8 cellular contexts compared by ENCODE assay signal in genomic region chr1:28259252-28259934, GRCh38. TPM values are rescaled to one million over a fixed set of nuclear protein-coding genes. Genes with fewer than 3 reads are reported as not detected.
DNase-seq lines count a peak whose midpoint lies in the region; ATAC-seq, FAIRE-seq and TF ChIP-seq lines count a peak whose summit lies in the region.

SESN2 (plus strand) TSS chr1:28259518; CDS start chr1:28259848, 330 bp downstream.

- H3K14ac ChIP-seq in H1 (ENCODE audit: insufficient read length) (no peak within 1 kb of the TSS), mesenchymal stem cell (ENCODE audit: low read length in 2 of 2) (peak within 1 kb of the TSS in 1 of 2 experiments; percentile 99)

- H2AK5ac ChIP-seq in H1 (ENCODE audit: low read depth, low read length), result peak within 1 kb of the TSS; percentile 86
- no peak within 1 kb of the TSS for H2AK5ac ChIP-seq in mesenchymal stem cell (ENCODE audit: low read length, severe bottlenecking)

- H3K36me3 ChIP-seq in H1 (ENCODE audit: control insufficient read depth in 2 of 4, insufficient read depth in 4 of 4, low read length in 3 of 4) (peaks cover 0 to 4% (median 0%) of the 10 kb centered on the region in 4 experiments; a peak in 2 of 8 replicates), mesenchymal stem cell (ENCODE audit: control insufficient read depth in 1 of 2, insufficient read depth in 2 of 2, low read depth in 1 of 2, low read length in 2 of 2) (peaks cover 0 to 5% of the 10 kb centered on the region in 2 experiments)

- H3K4me2 ChIP-seq in H1 (ENCODE audit: insufficient read depth in 1 of 2, low read depth in 2 of 2, low read length in 2 of 2), result peak within 1 kb of the TSS; percentile 77 to 100
- peak within 1 kb of the TSS; percentile 75 for H3K4me2 ChIP-seq in mesenchymal stem cell (ENCODE audit: low read length, poor library complexity, severe bottlenecking)

- H3K4me1 ChIP-seq in H1 (replicated peaks in 1 of 4; ENCODE audit: control insufficient read depth in 3 of 4, insufficient read depth in 4 of 4, low read length in 3 of 4), result peaks cover 3 to 17% (median 11%) of the 10 kb centered on the region in 4 experiments; a peak in 5 of 7 replicates
- H3K4me1 ChIP-seq in mesenchymal stem cell (ENCODE audit: control insufficient read depth, insufficient read depth, low read depth, low read length), result peaks cover 18% of the 10 kb centered on the region

- peak within 1 kb of the TSS; percentile 73 for H3K4me3 Mint-ChIP-seq in activated CD8-positive, alpha-beta memory T cell treated with anti-CD3 and anti-CD28 coated beads, Interleukin-2, amount 10 ng/mL, durations not matched to agents 7 days and 5 days

- peaks cover 3% of the 10 kb centered on the region for H3K36me3 Mint-ChIP-seq in activated CD8-positive, alpha-beta memory T cell treated with anti-CD3 and anti-CD28 coated beads, Interleukin-2, amount 10 ng/mL, durations not matched to agents 7 days and 5 days

- no peaks in the 10 kb centered on the region for H3K9me3 Mint-ChIP-seq in activated CD8-positive, alpha-beta memory T cell treated with anti-CD3 and anti-CD28 coated beads, Interleukin-2, amount 10 ng/mL, durations not matched to agents 7 days and 5 days (ENCODE audit: low read depth)

- peak; percentile 88 for ATAC-seq in GM21367 (IDR thresholded peaks at IDR 0.05; ENCODE audit: unreplicated experiment)
- peak; percentile 93 for ATAC-seq in activated CD8-positive, alpha-beta memory T cell treated with anti-CD3 and anti-CD28 coated beads, Interleukin-2, amount 10 ng/mL, durations not matched to agents 7 days and 5 days

- 1% methylated on average over 53 of the region's 76 CpGs; no CpG with 5 or more reads in 1 of the 2 experiments for WGBS in H1 (ENCODE audit: extremely low coverage in 1 of 2, insufficient coverage in 1 of 2, insufficient read length in 1 of 2, insufficient replicate concordance in 2 of 2, low coverage in 1 of 2, low lambda C conversion rate in 2 of 2, missing lambda C conversion rate in 1 of 2), 2 experiments
- WGBS in mesenchymal stem cell, result under 1% methylated on average over 76 of the region's 76 CpGs

- H3K79me1 ChIP-seq in H1 (ENCODE audit: low read depth, low read length), result peaks cover 14% of the 10 kb centered on the region
- H3K79me1 ChIP-seq in mesenchymal stem cell (replicated peaks; ENCODE audit: low read length, poor library complexity, severe bottlenecking), result peaks cover 3% of the 10 kb centered on the region

- TF ChIP-seq POLR2A in H1 (IDR thresholded peaks at IDR 0.05; ENCODE audit: control extremely low read depth in 1 of 2, low read depth in 2 of 2, low read length in 2 of 2), result peak; percentile 79 to 95

- peak within 1 kb of the TSS; percentile 98 for H3K4ac ChIP-seq in H1 (replicated peaks; ENCODE audit: insufficient read length, low read depth, low read length)
- H3K4ac ChIP-seq in mesenchymal stem cell (ENCODE audit: low read depth in 1 of 2, low read length in 2 of 2), result peak within 1 kb of the TSS; percentile 77 to 90

- H3K18ac ChIP-seq in H1 (ENCODE audit: extremely low read depth, low read length), result peak within 1 kb of the TSS; percentile 98
- peak within 1 kb of the TSS; percentile 58 to 97 for H3K18ac ChIP-seq in mesenchymal stem cell (ENCODE audit: low read depth in 1 of 2, low read length in 2 of 2)

- H3K27ac Mint-ChIP-seq in activated CD8-positive, alpha-beta memory T cell treated with anti-CD3 and anti-CD28 coated beads, Interleukin-2, amount 10 ng/mL, durations not matched to agents 7 days and 5 days, result peak within 1 kb of the TSS; percentile 92

- TF ChIP-seq CTCF in H1 (IDR thresholded peaks at IDR 0.05; ENCODE audit: control extremely low read depth in 1 of 3, insufficient read depth in 1 of 3, low read depth in 1 of 3, low read length in 3 of 3), result no peak

- H3K9ac ChIP-seq in H1 (replicated peaks in 1 of 4; ENCODE audit: extremely low read depth in 1 of 4, low read depth in 3 of 4, low read length in 3 of 4), result peak within 1 kb of the TSS; percentile 79 to 98 (median 82)
- H3K9ac ChIP-seq in mesenchymal stem cell (ENCODE audit: low read length), result peak within 1 kb of the TSS; percentile 98

- no peak for TF ChIP-seq RAD21 in H1 (IDR thresholded peaks at IDR 0.05 in 1 of 2, conservative IDR thresholded peaks at IDR 0.05 in 1 of 2; ENCODE audit: low read depth in 2 of 2, low read length in 2 of 2)

- no peaks in the 10 kb centered on the region for H3K27me3 ChIP-seq in H1 (replicated peaks in 1 of 4; ENCODE audit: control insufficient read depth in 3 of 4, extremely low read depth in 1 of 4, insufficient read depth in 3 of 4, low read length in 3 of 4)
- H3K27me3 ChIP-seq in mesenchymal stem cell (ENCODE audit: control insufficient read depth in 1 of 2, insufficient read depth in 1 of 2, low read length in 2 of 2), result no peaks in the 10 kb centered on the region

- no peak within 1 kb of the TSS for H3K23ac ChIP-seq in H1 (ENCODE audit: insufficient read length)
- H3K23ac ChIP-seq in mesenchymal stem cell (ENCODE audit: low read length in 2 of 2), result peak within 1 kb of the TSS in 1 of 2 experiments; percentile 73

- no peak within 1 kb of the TSS for H2BK20ac ChIP-seq in H1 (ENCODE audit: low read length)

- H4K91ac ChIP-seq in H1 (replicated peaks; ENCODE audit: insufficient read length, low read length) (peak within 1 kb of the TSS; percentile 91), mesenchymal stem cell (ENCODE audit: low read length) (peak within 1 kb of the TSS; percentile 76)

- TF ChIP-seq EP300 in H1 (IDR thresholded peaks at IDR 0.05; ENCODE audit: borderline replicate concordance in 1 of 2, low read depth in 2 of 2, low read length in 2 of 2), result no peak

- H3K27ac ChIP-seq in H1 (ENCODE audit: low read depth, low read length), result peak within 1 kb of the TSS; percentile 67; the same call in 1 of the 2 replicates
- peak within 1 kb of the TSS; percentile 83 for H3K27ac ChIP-seq in mesenchymal stem cell (ENCODE audit: low read length, poor library complexity, severe bottlenecking)

- H3K79me2 ChIP-seq in H1 (ENCODE audit: control insufficient read depth in 1 of 2, insufficient read depth in 2 of 2, low read length in 2 of 2), result peaks cover 29 to 43% of the 10 kb centered on the region in 2 experiments

- CTCF ChIA-PET in activated CD8-positive, alpha-beta memory T cell treated with anti-CD3 and anti-CD28 coated beads, Interleukin-2, amount 10 ng/mL, durations not matched to agents 7 days and 5 days (lab: Charles Lee), result interaction anchor here (1.1 to 6.2 kb wide), 4 partner anchors 12 to 101 kb away, joined by 3 to 74 read pairs (median 4); partner anchors contain the start of gene ATP5IF1
- CTCF ChIA-PET in H1 (lab: Charles Lee; ENCODE audit: partially characterized antibody), result interaction anchor here (0.6 to 5.2 kb wide), 4 partner anchors 11 to 284 kb away, joined by 3 to 56 read pairs (median 4); no protein-coding TSS in a partner anchor

- H4K5ac ChIP-seq in H1 (ENCODE audit: insufficient read length, low read depth, low read length), result peak within 1 kb of the TSS; percentile 92

- DNase-seq in COLO829 (ENCODE audit: low spot score), result peak; percentile 89
- DNase-seq in HTR-8/SVneo (ENCODE audit: insufficient read length, low spot score), result peak; percentile 97
- peak; percentile 97 for DNase-seq in NOMO-1 treated with dmso at 0.1 percent for 144 hours (lab: John Stamatoyannopoulos, UW; ENCODE audit: unreplicated experiment)
- DNase-seq in activated CD8-positive, alpha-beta memory T cell treated with anti-CD3 and anti-CD28 coated beads, Interleukin-2, amount 10 ng/mL, durations not matched to agents 7 days and 5 days, result peak; percentile 100
- peak; percentile 94 to 99 for DNase-seq in H1 (ENCODE audit: low read depth in 1 of 2, low spot score in 2 of 2)
- peak; percentile 99 for DNase-seq in mesenchymal stem cell
- DNase-seq in stimulated activated CD8-positive, alpha-beta memory T cell treated with anti-CD3 and anti-CD28 coated beads, Interleukin-12 subunit alpha, Interleukin-12 subunit beta, amount 100 ng/mL, for 4 hours (ENCODE audit: low read depth), result peak; percentile 98

- H3K27me3 Mint-ChIP-seq in activated CD8-positive, alpha-beta memory T cell treated with anti-CD3 and anti-CD28 coated beads, Interleukin-2, amount 10 ng/mL, durations not matched to agents 7 days and 5 days, result no peaks in the 10 kb centered on the region

- H3K9me3 ChIP-seq in H1 (ENCODE audit: insufficient read depth in 2 of 2, low read depth in 1 of 2, low read length in 1 of 2) (no peaks in the 10 kb centered on the region), mesenchymal stem cell (ENCODE audit: control insufficient read depth, low read length) (no peaks in the 10 kb centered on the region)

- H2AFZ ChIP-seq in H1 (ENCODE audit: low read length), result peak within 1 kb of the TSS; percentile 46; the same call in 1 of the 2 replicates
- peak within 1 kb of the TSS; percentile 89 for H2AFZ ChIP-seq in mesenchymal stem cell (ENCODE audit: low read depth, low read length)

- peak within 1 kb of the TSS; percentile 73 to 97 (median 88) for H3K4me3 ChIP-seq in H1 (ENCODE audit: extremely low read depth in 1 of 4, insufficient read depth in 2 of 4, low read depth in 3 of 4, low read length in 4 of 4)
- H3K4me3 ChIP-seq in mesenchymal stem cell (ENCODE audit: insufficient read depth in 1 of 2, low read depth in 1 of 2, low read length in 2 of 2), result peak within 1 kb of the TSS; percentile 86 to 93

- peaks cover 11 to 16% of the 10 kb centered on the region in 2 experiments for H4K20me1 ChIP-seq in H1 (replicated peaks in 1 of 2; ENCODE audit: control insufficient read depth in 1 of 2, insufficient read depth in 2 of 2, low read length in 2 of 2)

- peaks cover 53% of the 10 kb centered on the region for H3K4me1 Mint-ChIP-seq in activated CD8-positive, alpha-beta memory T cell treated with anti-CD3 and anti-CD28 coated beads, Interleukin-2, amount 10 ng/mL, durations not matched to agents 7 days and 5 days

- H2BK120ac ChIP-seq in H1 (replicated peaks; ENCODE audit: low read depth, low read length) (no peak within 1 kb of the TSS), mesenchymal stem cell (ENCODE audit: low read depth, low read length) (peak within 1 kb of the TSS; percentile 54)

- peak within 1 kb of the TSS; percentile 96 for H2BK5ac ChIP-seq in H1 (ENCODE audit: low read depth, low read length)
- peak within 1 kb of the TSS; percentile 86 for H2BK5ac ChIP-seq in mesenchymal stem cell (ENCODE audit: low read depth, low read length, poor library complexity, severe bottlenecking)

- peak within 1 kb of the TSS; percentile 92 for H3K56ac ChIP-seq in H1 (replicated peaks; ENCODE audit: insufficient read length, low read depth, low read length)

- H2BK12ac ChIP-seq in H1 (ENCODE audit: low read depth, low read length), result peak within 1 kb of the TSS; percentile 97; the same call in 1 of the 2 replicates
- H2BK12ac ChIP-seq in mesenchymal stem cell (ENCODE audit: low read length in 2 of 2), result peak within 1 kb of the TSS; percentile 33 to 68

- peaks cover 12% of the 10 kb centered on the region for H3K23me2 ChIP-seq in H1 (ENCODE audit: low read depth, low read length)

- POLR2A ChIA-PET in H1 (lab: Charles Lee; ENCODE audit: partially characterized antibody), result interaction anchor here (0.6 to 19.5 kb wide), 27 partner anchors 9 to 534 kb away, joined by 3 to 324 read pairs (median 5); partner anchors contain the start of genes ATP5IF1, DNAJC8, EYA3 and FAM76A

- H4K8ac ChIP-seq in H1 (ENCODE audit: extremely low read depth, insufficient read depth, low read length) (peak within 1 kb of the TSS; percentile 97), mesenchymal stem cell (ENCODE audit: low read length) (peak within 1 kb of the TSS; percentile 31)

- FAIRE-seq in HTR-8/SVneo (lab: Jason Lieb, UNC) (no peak), H1 (lab: Jason Lieb, UNC) (no peak)

- H2BK15ac ChIP-seq in H1 (ENCODE audit: low read length) (peak within 1 kb of the TSS; percentile 88), mesenchymal stem cell (ENCODE audit: low read depth, poor library complexity, severe bottlenecking) (peak within 1 kb of the TSS; percentile 93)

RNA-seq across cellular contexts. Expression of gene SESN2, which starts in this region (rescaled TPM):
- 10 to 100 TPM; 14.2 to 21.5 TPM for total RNA-seq in activated CD8-positive, alpha-beta memory T cell treated with anti-CD3 and anti-CD28 coated beads, Interleukin-2, amount 10 ng/mL, durations not matched to agents 7 days and 5 days
- total RNA-seq in H1 (2021; fragmentation: NEBNext Ultra II Directional; extraction: Animal tissue kit (Norgen Biotek cat#: 25700)), result 22.6 and 25.1 TPM in 2 replicates
- polyA plus RNA-seq in H1 (2011; rRNA removed), result 33.0 and 54.4 TPM in 2 replicates
- polyA plus RNA-seq in H1 (2011; cell fraction: cytosol; rRNA removed), result 37.0 TPM
- polyA plus RNA-seq in H1 (2011; cell fraction: nucleus; rRNA removed), result 57.7 TPM
- polyA plus RNA-seq in H1 (2012, experiment 1 of 2), result 21.4 to 30.0 TPM (median 25.6 TPM) in 4 replicates
- polyA plus RNA-seq in H1 (2012, experiment 2 of 2), result 37.1 TPM
- 20.7 TPM for polyA plus RNA-seq in H1 (2013, experiment 1 of 2)
- polyA plus RNA-seq in H1 (2013, experiment 2 of 2), result 19.6 TPM
- 35.6 and 41.8 TPM in 2 replicates for polyA minus RNA-seq in H1 (2011; rRNA and poly(A)+ RNA removed)
- polyA minus RNA-seq in H1 (2011; cell fraction: cytosol; rRNA and poly(A)+ RNA removed), result 33.8 TPM
- 23.1 TPM for polyA minus RNA-seq in H1 (2011; cell fraction: nucleus; rRNA and poly(A)+ RNA removed)
- polyA plus RNA-seq in mesenchymal stem cell (2013, experiment 1 of 2), result 29.9 TPM
- polyA plus RNA-seq in mesenchymal stem cell (2013, experiment 2 of 2), result 29.1 TPM

Comparison
In these comparisons a context has a peak if more than half of its experiments do, and no peak if none do; other contexts are left out.
1. Peak in every context shown above with its lines: DNase-seq, ATAC-seq, H3K4me3 ChIP-seq and H3K27ac ChIP-seq.